ENCODE assay signal across 1 cellular context in the genomic region with DNA sequence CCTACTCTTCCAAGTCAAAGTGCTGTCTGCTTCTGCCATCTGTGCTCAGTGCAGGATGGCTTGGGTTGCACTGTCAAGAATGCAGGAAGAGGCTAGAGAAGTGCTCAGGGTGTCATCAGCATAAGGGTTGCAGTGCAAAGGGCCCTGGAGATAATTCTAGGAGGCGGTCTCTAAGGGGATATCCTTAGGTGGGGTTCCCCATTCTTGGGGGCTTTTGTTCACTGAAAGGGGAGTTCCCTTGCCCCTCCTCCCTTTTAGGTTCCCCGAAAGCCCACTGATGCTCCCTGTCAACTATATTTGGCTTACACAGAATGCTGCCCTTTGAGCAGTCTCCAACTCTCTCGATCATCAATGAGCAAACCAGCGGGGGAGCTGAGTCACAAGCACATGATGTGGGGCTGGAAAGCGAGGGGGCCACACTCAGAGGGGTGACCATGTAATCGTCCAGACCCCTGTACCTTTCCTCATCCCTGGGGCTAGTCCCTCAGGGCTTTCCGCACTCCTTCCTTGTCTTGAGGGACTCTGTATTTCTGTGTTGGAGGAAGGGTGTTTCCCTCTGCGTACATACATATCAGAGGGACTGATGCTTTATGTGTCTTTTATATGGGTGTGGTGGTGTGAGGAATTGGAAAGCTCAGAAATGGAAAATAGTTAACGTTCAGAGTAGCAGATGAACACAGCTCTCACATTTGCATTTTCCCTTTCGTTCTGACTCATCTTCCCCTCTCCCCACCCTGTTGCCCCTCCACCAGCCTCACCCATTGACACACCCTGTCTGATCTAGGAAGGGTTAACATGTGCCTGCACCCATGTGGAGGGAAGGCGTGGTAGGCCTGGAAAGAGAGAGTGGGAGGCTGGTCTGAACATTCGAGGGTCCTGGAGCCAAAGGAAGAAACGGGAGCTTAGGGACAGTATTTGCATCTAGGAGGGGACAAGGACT.
TF ChIP-seq lines count a peak whose summit lies in the region.

No MANE protein-coding gene starts in this region.

TF ChIP-seq in GM12878, 131 proteins besides CTCF, POLR2A, EP300 and RAD21 (continues in another document):
- TF ChIP-seq EED (IDR thresholded peaks at IDR 0.05; ENCODE audit: low read depth): peak; percentile 73
- no peak for TF ChIP-seq SUPT20H (IDR thresholded peaks at IDR 0.05; ENCODE audit: borderline replicate concordance, control insufficient read depth, low read depth, low read length)
- TF ChIP-seq MEF2A (IDR thresholded peaks at IDR 0.05; ENCODE audit: insufficient read depth, low read depth, low read length): no peak
- no peak for TF ChIP-seq STAT1 (conservative IDR thresholded peaks at IDR 0.05)
- peak; percentile 79 for TF ChIP-seq RUNX3 (IDR thresholded peaks at IDR 0.05; ENCODE audit: low read length)
- no peak for TF ChIP-seq SREBF1 (IDR thresholded peaks at IDR 0.05; ENCODE audit: low read length)
- TF ChIP-seq, protein P1, sequence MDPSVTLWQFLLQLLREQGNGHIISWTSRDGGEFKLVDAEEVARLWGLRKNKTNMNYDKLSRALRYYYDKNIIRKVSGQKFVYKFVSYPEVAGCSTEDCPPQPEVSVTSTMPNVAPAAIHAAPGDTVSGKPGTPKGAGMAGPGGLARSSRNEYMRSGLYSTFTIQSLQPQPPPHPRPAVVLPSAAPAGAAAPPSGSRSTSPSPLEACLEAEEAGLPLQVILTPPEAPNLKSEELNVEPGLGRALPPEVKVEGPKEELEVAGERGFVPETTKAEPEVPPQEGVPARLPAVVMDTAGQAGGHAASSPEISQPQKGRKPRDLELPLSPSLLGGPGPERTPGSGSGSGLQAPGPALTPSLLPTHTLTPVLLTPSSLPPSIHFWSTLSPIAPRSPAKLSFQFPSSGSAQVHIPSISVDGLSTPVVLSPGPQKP (IDR thresholded peaks at IDR 0.05; ENCODE audit: low read depth, low read length): no peak
- TF ChIP-seq, protein P2, sequence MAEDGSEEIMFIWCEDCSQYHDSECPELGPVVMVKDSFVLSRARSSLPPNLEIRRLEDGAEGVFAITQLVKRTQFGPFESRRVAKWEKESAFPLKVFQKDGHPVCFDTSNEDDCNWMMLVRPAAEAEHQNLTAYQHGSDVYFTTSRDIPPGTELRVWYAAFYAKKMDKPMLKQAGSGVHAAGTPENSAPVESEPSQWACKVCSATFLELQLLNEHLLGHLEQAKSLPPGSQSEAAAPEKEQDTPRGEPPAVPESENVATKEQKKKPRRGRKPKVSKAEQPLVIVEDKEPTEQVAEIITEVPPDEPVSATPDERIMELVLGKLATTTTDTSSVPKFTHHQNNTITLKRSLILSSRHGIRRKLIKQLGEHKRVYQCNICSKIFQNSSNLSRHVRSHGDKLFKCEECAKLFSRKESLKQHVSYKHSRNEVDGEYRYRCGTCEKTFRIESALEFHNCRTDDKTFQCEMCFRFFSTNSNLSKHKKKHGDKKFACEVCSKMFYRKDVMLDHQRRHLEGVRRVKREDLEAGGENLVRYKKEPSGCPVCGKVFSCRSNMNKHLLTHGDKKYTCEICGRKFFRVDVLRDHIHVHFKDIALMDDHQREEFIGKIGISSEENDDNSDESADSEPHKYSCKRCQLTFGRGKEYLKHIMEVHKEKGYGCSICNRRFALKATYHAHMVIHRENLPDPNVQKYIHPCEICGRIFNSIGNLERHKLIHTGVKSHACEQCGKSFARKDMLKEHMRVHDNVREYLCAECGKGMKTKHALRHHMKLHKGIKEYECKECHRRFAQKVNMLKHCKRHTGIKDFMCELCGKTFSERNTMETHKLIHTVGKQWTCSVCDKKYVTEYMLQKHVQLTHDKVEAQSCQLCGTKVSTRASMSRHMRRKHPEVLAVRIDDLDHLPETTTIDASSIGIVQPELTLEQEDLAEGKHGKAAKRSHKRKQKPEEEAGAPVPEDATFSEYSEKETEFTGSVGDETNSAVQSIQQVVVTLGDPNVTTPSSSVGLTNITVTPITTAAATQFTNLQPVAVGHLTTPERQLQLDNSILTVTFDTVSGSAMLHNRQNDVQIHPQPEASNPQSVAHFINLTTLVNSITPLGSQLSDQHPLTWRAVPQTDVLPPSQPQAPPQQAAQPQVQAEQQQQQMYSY (CRISPR knock-in tag; IDR thresholded peaks at IDR 0.05): no peak
- TF ChIP-seq KAT2A (conservative IDR thresholded peaks at IDR 0.05; ENCODE audit: control insufficient read depth, low read depth, low read length): no peak
- peak; percentile 75; the same call in 1 of the 2 replicates for TF ChIP-seq TBL1XR1 (IDR thresholded peaks at IDR 0.05; ENCODE audit: low read depth, low read length)
- peak; percentile 99 for TF ChIP-seq IRF4 (IDR thresholded peaks at IDR 0.05; ENCODE audit: low read depth, low read length)
- no peak for TF ChIP-seq NRF1 (conservative IDR thresholded peaks at IDR 0.05; ENCODE audit: low read depth, low read length)
- no peak for TF ChIP-seq ZBED1 (IDR thresholded peaks at IDR 0.05; ENCODE audit: borderline replicate concordance)
- TF ChIP-seq SMC3 (IDR thresholded peaks at IDR 0.05; ENCODE audit: borderline replicate concordance, low read length): no peak
- TF ChIP-seq ASH2L (IDR thresholded peaks at IDR 0.05; ENCODE audit: borderline replicate concordance, low read depth): peak; percentile 84; the same call in 1 of the 2 replicates
- peak; percentile 83 for TF ChIP-seq CHD2 (IDR thresholded peaks at IDR 0.05; ENCODE audit: borderline replicate concordance, low read depth, low read length)
- 0 out of 4 replicates have a peak, but pooled peaks of 1 of the 2 experiments have one; percentile 17 for TF ChIP-seq SRF (IDR thresholded peaks at IDR 0.05; ENCODE audit: low read depth in 2 of 2, low read length in 2 of 2)
- TF ChIP-seq, protein P3, sequence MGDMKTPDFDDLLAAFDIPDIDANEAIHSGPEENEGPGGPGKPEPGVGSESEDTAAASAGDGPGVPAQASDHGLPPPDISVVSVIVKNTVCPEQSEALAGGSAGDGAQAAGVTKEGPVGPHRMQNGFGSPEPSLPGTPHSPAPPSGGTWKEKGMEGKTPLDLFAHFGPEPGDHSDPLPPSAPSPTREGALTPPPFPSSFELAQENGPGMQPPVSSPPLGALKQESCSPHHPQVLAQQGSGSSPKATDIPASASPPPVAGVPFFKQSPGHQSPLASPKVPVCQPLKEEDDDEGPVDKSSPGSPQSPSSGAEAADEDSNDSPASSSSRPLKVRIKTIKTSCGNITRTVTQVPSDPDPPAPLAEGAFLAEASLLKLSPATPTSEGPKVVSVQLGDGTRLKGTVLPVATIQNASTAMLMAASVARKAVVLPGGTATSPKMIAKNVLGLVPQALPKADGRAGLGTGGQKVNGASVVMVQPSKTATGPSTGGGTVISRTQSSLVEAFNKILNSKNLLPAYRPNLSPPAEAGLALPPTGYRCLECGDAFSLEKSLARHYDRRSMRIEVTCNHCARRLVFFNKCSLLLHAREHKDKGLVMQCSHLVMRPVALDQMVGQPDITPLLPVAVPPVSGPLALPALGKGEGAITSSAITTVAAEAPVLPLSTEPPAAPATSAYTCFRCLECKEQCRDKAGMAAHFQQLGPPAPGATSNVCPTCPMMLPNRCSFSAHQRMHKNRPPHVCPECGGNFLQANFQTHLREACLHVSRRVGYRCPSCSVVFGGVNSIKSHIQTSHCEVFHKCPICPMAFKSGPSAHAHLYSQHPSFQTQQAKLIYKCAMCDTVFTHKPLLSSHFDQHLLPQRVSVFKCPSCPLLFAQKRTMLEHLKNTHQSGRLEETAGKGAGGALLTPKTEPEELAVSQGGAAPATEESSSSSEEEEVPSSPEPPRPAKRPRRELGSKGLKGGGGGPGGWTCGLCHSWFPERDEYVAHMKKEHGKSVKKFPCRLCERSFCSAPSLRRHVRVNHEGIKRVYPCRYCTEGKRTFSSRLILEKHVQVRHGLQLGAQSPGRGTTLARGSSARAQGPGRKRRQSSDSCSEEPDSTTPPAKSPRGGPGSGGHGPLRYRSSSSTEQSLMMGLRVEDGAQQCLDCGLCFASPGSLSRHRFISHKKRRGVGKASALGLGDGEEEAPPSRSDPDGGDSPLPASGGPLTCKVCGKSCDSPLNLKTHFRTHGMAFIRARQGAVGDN (IDR thresholded peaks at IDR 0.05): peak; percentile 99
- TF ChIP-seq YY1 (IDR thresholded peaks at IDR 0.05; ENCODE audit: low read depth, low read length): 0 out of 2 replicates have a peak, but pooled peaks have one; percentile 10
- TF ChIP-seq MTA2 (IDR thresholded peaks at IDR 0.05; ENCODE audit: low read depth): peak; percentile 50; the same call in 1 of the 2 replicates
- TF ChIP-seq POU2F2 (IDR thresholded peaks at IDR 0.05; ENCODE audit: borderline replicate concordance, low read depth, low read length): peak; percentile 99
- TF ChIP-seq, protein P4, sequence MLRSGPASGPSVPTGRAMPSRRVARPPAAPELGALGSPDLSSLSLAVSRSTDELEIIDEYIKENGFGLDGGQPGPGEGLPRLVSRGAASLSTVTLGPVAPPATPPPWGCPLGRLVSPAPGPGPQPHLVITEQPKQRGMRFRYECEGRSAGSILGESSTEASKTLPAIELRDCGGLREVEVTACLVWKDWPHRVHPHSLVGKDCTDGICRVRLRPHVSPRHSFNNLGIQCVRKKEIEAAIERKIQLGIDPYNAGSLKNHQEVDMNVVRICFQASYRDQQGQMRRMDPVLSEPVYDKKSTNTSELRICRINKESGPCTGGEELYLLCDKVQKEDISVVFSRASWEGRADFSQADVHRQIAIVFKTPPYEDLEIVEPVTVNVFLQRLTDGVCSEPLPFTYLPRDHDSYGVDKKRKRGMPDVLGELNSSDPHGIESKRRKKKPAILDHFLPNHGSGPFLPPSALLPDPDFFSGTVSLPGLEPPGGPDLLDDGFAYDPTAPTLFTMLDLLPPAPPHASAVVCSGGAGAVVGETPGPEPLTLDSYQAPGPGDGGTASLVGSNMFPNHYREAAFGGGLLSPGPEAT (IDR thresholded peaks at IDR 0.05; ENCODE audit: low read depth): peak; percentile 63; the same call in 1 of the 2 replicates
- TF ChIP-seq, protein P5, sequence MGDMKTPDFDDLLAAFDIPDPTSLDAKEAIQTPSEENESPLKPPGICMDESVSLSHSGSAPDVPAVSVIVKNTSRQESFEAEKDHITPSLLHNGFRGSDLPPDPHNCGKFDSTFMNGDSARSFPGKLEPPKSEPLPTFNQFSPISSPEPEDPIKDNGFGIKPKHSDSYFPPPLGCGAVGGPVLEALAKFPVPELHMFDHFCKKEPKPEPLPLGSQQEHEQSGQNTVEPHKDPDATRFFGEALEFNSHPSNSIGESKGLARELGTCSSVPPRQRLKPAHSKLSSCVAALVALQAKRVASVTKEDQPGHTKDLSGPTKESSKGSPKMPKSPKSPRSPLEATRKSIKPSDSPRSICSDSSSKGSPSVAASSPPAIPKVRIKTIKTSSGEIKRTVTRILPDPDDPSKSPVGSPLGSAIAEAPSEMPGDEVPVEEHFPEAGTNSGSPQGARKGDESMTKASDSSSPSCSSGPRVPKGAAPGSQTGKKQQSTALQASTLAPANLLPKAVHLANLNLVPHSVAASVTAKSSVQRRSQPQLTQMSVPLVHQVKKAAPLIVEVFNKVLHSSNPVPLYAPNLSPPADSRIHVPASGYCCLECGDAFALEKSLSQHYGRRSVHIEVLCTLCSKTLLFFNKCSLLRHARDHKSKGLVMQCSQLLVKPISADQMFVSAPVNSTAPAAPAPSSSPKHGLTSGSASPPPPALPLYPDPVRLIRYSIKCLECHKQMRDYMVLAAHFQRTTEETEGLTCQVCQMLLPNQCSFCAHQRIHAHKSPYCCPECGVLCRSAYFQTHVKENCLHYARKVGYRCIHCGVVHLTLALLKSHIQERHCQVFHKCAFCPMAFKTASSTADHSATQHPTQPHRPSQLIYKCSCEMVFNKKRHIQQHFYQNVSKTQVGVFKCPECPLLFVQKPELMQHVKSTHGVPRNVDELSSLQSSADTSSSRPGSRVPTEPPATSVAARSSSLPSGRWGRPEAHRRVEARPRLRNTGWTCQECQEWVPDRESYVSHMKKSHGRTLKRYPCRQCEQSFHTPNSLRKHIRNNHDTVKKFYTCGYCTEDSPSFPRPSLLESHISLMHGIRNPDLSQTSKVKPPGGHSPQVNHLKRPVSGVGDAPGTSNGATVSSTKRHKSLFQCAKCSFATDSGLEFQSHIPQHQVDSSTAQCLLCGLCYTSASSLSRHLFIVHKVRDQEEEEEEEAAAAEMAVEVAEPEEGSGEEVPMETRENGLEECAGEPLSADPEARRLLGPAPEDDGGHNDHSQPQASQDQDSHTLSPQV (IDR thresholded peaks at IDR 0.05): no peak; the same call in 1 of the 2 replicates
- no peak for TF ChIP-seq CHD4 (IDR thresholded peaks at IDR 0.05)
- TF ChIP-seq, protein P6, sequence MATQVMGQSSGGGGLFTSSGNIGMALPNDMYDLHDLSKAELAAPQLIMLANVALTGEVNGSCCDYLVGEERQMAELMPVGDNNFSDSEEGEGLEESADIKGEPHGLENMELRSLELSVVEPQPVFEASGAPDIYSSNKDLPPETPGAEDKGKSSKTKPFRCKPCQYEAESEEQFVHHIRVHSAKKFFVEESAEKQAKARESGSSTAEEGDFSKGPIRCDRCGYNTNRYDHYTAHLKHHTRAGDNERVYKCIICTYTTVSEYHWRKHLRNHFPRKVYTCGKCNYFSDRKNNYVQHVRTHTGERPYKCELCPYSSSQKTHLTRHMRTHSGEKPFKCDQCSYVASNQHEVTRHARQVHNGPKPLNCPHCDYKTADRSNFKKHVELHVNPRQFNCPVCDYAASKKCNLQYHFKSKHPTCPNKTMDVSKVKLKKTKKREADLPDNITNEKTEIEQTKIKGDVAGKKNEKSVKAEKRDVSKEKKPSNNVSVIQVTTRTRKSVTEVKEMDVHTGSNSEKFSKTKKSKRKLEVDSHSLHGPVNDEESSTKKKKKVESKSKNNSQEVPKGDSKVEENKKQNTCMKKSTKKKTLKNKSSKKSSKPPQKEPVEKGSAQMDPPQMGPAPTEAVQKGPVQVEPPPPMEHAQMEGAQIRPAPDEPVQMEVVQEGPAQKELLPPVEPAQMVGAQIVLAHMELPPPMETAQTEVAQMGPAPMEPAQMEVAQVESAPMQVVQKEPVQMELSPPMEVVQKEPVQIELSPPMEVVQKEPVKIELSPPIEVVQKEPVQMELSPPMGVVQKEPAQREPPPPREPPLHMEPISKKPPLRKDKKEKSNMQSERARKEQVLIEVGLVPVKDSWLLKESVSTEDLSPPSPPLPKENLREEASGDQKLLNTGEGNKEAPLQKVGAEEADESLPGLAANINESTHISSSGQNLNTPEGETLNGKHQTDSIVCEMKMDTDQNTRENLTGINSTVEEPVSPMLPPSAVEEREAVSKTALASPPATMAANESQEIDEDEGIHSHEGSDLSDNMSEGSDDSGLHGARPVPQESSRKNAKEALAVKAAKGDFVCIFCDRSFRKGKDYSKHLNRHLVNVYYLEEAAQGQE (IDR thresholded peaks at IDR 0.05; ENCODE audit: low read depth, low read length): no peak
- no peak for TF ChIP-seq CBX3 (IDR thresholded peaks at IDR 0.05; ENCODE audit: borderline replicate concordance, low read depth)
- TF ChIP-seq LARP7 (IDR thresholded peaks at IDR 0.05): no peak
